11 cellular contexts compared by ENCODE assay signal in genomic region chrX:20361081-20361889, GRCh38.
DNase-seq lines count a peak whose midpoint lies in the region; ATAC-seq, FAIRE-seq and TF ChIP-seq lines count a peak whose summit lies in the region.
"Had no signal": no experiment of that assay in that cellular context is flagged by ENCODE, and none has a peak within 500 bp of the region (broad histone marks: within the 10 kb centered on the region; RNA-seq: fewer than 3 reads in every experiment).

No MANE protein-coding gene starts in this region.

- H3K4me2 ChIP-seq in A549, result peak overlapping the region; percentile 81

- no peaks in the 10 kb centered on the region for H3K36me3 ChIP-seq in CD8-positive, alpha-beta memory T cell (ENCODE audit: insufficient read depth, low read length)
- H3K36me3 ChIP-seq: BE2C had no signal

- DNase-seq in A549 (ENCODE audit: low read depth in 1 of 2, low spot score in 1 of 2) (peak in 1 of 2 experiments; percentile 53), M059J (ENCODE audit: low read depth) (peak; percentile 25), mesothelial cell of epicardium (ENCODE audit: low spot score in 2 of 2, unreplicated experiment in 2 of 2) (no peak), epidermal melanocyte (ENCODE audit: insufficient read length, low spot score) (no peak), NCI-H1694 (lab: John Stamatoyannopoulos, UW) (no peak)
- DNase-seq in CD8-positive, alpha-beta memory T cell, result no peak
- DNase-seq: BE2C had no signal

- no peak for TF ChIP-seq RAD21 in A549 (conservative IDR thresholded peaks at IDR 0.05 in 1 of 2, IDR thresholded peaks at IDR 0.05 in 1 of 2)

- no peak for TF ChIP-seq EP300 in A549 (IDR thresholded peaks at IDR 0.05)

- H3K27me3 Mint-ChIP-seq in dendritic cell treated with granulocyte-macrophage colony-stimulating factor and Interleukin-4, amounts not matched to agents 40 ng/mL and 50 ng/mL, for 4 days, result no peaks in the 10 kb centered on the region
- no peaks in the 10 kb centered on the region for H3K27me3 Mint-ChIP-seq in mesothelial cell of epicardium (ENCODE audit: low read depth)
- H3K27me3 Mint-ChIP-seq in CD8-positive, alpha-beta memory T cell, result peaks cover 0 to 7% of the 10 kb centered on the region in 2 donors
- H3K27me3 Mint-ChIP-seq: activated naive CD8-positive, alpha-beta T cell had no signal

- no peaks in the 10 kb centered on the region for H3K36me3 Mint-ChIP-seq in dendritic cell treated with granulocyte-macrophage colony-stimulating factor and Interleukin-4, amounts not matched to agents 40 ng/mL and 50 ng/mL, for 4 days (ENCODE audit: low read depth)
- H3K36me3 Mint-ChIP-seq in mesothelial cell of epicardium, result peaks cover 1% of the 10 kb centered on the region
- H3K36me3 Mint-ChIP-seq in CD8-positive, alpha-beta memory T cell, result no peaks in the 10 kb centered on the region
- H3K36me3 Mint-ChIP-seq: activated naive CD8-positive, alpha-beta T cell had no signal

- H3K4me1 Mint-ChIP-seq in dendritic cell treated with granulocyte-macrophage colony-stimulating factor and Interleukin-4, amounts not matched to agents 40 ng/mL and 50 ng/mL, for 4 days (ENCODE audit: low read depth), result peaks cover 25% of the 10 kb centered on the region
- H3K4me1 Mint-ChIP-seq in mesothelial cell of epicardium, result peaks cover 26% of the 10 kb centered on the region
- no peaks in the 10 kb centered on the region for H3K4me1 Mint-ChIP-seq in CD8-positive, alpha-beta memory T cell

- peaks cover 24% of the 10 kb centered on the region for H3K4me1 ChIP-seq in A549
- H3K4me1 ChIP-seq in CD8-positive, alpha-beta memory T cell (ENCODE audit: insufficient read depth, low read length), result no peaks in the 10 kb centered on the region
- H3K4me1 ChIP-seq: BE2C had no signal

- POLR2A ChIA-PET in A549 (lab: Yijun Ruan, JAX), result interaction anchor here (0.6 to 2.7 kb wide), 11 partner anchors 9 to 473 kb away, joined by 3 to 26 read pairs (median 5); partner anchors contain the start of gene RPS6KA3
- POLR2A ChIA-PET in CD8-positive, alpha-beta memory T cell (lab: Charles Lee), result no interaction called here

- peak overlapping the region; percentile 85 to 97 for H3K27ac ChIP-seq in A549
- H3K27ac ChIP-seq in CD8-positive, alpha-beta memory T cell (ENCODE audit: low read depth, low read length), result no peak overlapping the region

- no peak for TF ChIP-seq POLR2A in A549 (IDR thresholded peaks at IDR 0.05; ENCODE audit: low read length)

- peak overlapping the region; percentile 98 for H3K27ac Mint-ChIP-seq in dendritic cell treated with granulocyte-macrophage colony-stimulating factor and Interleukin-4, amounts not matched to agents 40 ng/mL and 50 ng/mL, for 4 days
- H3K27ac Mint-ChIP-seq in mesothelial cell of epicardium, result peak overlapping the region; percentile 93
- H3K27ac Mint-ChIP-seq in CD8-positive, alpha-beta memory T cell, result no peak overlapping the region
- H3K27ac Mint-ChIP-seq: activated naive CD8-positive, alpha-beta T cell had no signal

- no peaks in the 10 kb centered on the region for H3K9me3 Mint-ChIP-seq in dendritic cell treated with granulocyte-macrophage colony-stimulating factor and Interleukin-4, amounts not matched to agents 40 ng/mL and 50 ng/mL, for 4 days
- H3K9me3 Mint-ChIP-seq in mesothelial cell of epicardium, result peaks cover 51% of the 10 kb centered on the region
- no peaks in the 10 kb centered on the region for H3K9me3 Mint-ChIP-seq in CD8-positive, alpha-beta memory T cell

- H3K9me3 ChIP-seq in A549, result no peaks in the 10 kb centered on the region
- H3K9me3 ChIP-seq in CD8-positive, alpha-beta memory T cell (ENCODE audit: low read length), result no peaks in the 10 kb centered on the region
- H3K9me3 ChIP-seq: BE2C had no signal

- peak overlapping the region; percentile 26 for H3K4me3 ChIP-seq in A549
- H3K4me3 ChIP-seq in CD8-positive, alpha-beta memory T cell (ENCODE audit: low read length), result no peak overlapping the region

- no peaks in the 10 kb centered on the region for H3K27me3 ChIP-seq in CD8-positive, alpha-beta memory T cell (ENCODE audit: insufficient read depth, low read length, poor library complexity, severe bottlenecking)
- H3K27me3 ChIP-seq: BE2C had no signal

- FAIRE-seq in A549 (lab: Jason Lieb, UNC), result peak; percentile 92
- FAIRE-seq: GM12891 had no signal

- TF ChIP-seq CTCF in A549 (IDR thresholded peaks at IDR 0.05) (no peak), mesothelial cell of epicardium (IDR thresholded peaks at IDR 0.05; ENCODE audit: unreplicated experiment) (no peak)

- 16% methylated on average over 8 of the region's 8 CpGs for WGBS in A549 (ENCODE audit: missing lambda C conversion rate)

- CTCF ChIA-PET in A549 (lab: Yijun Ruan, JAX), result interaction anchor here (0.7 to 1.0 kb wide), 4 partner anchors 90 to 1235 kb away, joined by 3 to 4 read pairs (median 3); no protein-coding TSS in a partner anchor
- CTCF ChIA-PET in CD8-positive, alpha-beta memory T cell (lab: Charles Lee), result no interaction called here

- intact Hi-C loops in dendritic cell treated with granulocyte-macrophage colony-stimulating factor and Interleukin-4, amounts not matched to agents 40 ng/mL and 50 ng/mL, for 4 days (cut with micrococcal nuclease), result loop anchor here (5.0 to 10.0 kb wide), 2 partner anchors 46 to 94 kb away; partner anchors contain the start of gene RPS6KA3

- ATAC-seq in A549 (peak; percentile 61), GM19023 (IDR thresholded peaks at IDR 0.05; ENCODE audit: unreplicated experiment) (no peak)

- no peak overlapping the region for H3K4me3 Mint-ChIP-seq in dendritic cell treated with granulocyte-macrophage colony-stimulating factor and Interleukin-4, amounts not matched to agents 40 ng/mL and 50 ng/mL, for 4 days
- peak overlapping the region; percentile 33 for H3K4me3 Mint-ChIP-seq in mesothelial cell of epicardium
- H3K4me3 Mint-ChIP-seq in CD8-positive, alpha-beta memory T cell, result no peak overlapping the region
- H3K4me3 Mint-ChIP-seq: activated naive CD8-positive, alpha-beta T cell had no signal

TF ChIP-seq in A549, 52 proteins besides CTCF, POLR2A, EP300 and RAD21:
- TF ChIP-seq SMC3 (IDR thresholded peaks at IDR 0.05) (0 out of 3 replicates have a peak, but pooled peaks have one; percentile 9), CHD2 (IDR thresholded peaks at IDR 0.05; ENCODE audit: low read length, partially characterized antibody) (no peak), MYC (IDR thresholded peaks at IDR 0.05; ENCODE audit: borderline replicate concordance, low read length) (peak; percentile 23; the same call in 1 of the 2 replicates), CEBPB (IDR thresholded peaks at IDR 0.05) (peak; percentile 95 to 98), EHMT2 (IDR thresholded peaks at IDR 0.05; ENCODE audit: low read depth) (no peak), ATOH8 (CRISPR knock-in tag; IDR thresholded peaks at IDR 0.05; ENCODE audit: low read depth) (peak; percentile 77; the same call in 1 of the 2 replicates), HES2 (IDR thresholded peaks at IDR 0.05) (peak; percentile 20; the same call in 1 of the 2 replicates), JUNB (IDR thresholded peaks at IDR 0.05) (no peak), HDAC2 (IDR thresholded peaks at IDR 0.05) (no peak), JUN (IDR thresholded peaks at IDR 0.05) (0 out of 5 replicates have a peak, but pooled peaks of 1 of the 2 experiments have one; percentile 15), E2F6 (IDR thresholded peaks at IDR 0.05; ENCODE audit: borderline replicate concordance, low read depth) (peak; percentile 61; the same call in 1 of the 2 replicates), CHD4 (IDR thresholded peaks at IDR 0.05; ENCODE audit: borderline replicate concordance) (no peak), TFCP2L1 (CRISPR knock-in tag; IDR thresholded peaks at IDR 0.05) (0 out of 2 replicates have a peak, but pooled peaks have one; percentile 9), MAZ (IDR thresholded peaks at IDR 0.05; ENCODE audit: borderline replicate concordance, low read depth, low read length) (no peak), HOXB5 (CRISPR knock-in tag; IDR thresholded peaks at IDR 0.05) (0 out of 2 replicates have a peak, but pooled peaks have one; percentile 34), BCL3 (IDR thresholded peaks at IDR 0.05) (no peak), ZNF302 (CRISPR knock-in tag; IDR thresholded peaks at IDR 0.05) (peak; percentile 46; the same call in 1 of the 2 replicates), CBX2 (IDR thresholded peaks at IDR 0.05; ENCODE audit: borderline replicate concordance, low read depth) (no peak), MAX (IDR thresholded peaks at IDR 0.05) (peak; percentile 89), ZC3H11A (IDR thresholded peaks at IDR 0.05) (no peak)
TF ChIP-seq in A549: peak in this region for 11.

Comparison
In these comparisons a context has a peak if more than half of its experiments do, and no peak if none do; other contexts are left out.
1. H3K27ac Mint-ChIP-seq: peak in dendritic cell treated with granulocyte-macrophage colony-stimulating factor and Interleukin-4, amounts not matched to agents 40 ng/mL and 50 ng/mL, for 4 days (single experiment) and mesothelial cell of epicardium (single experiment); none in CD8-positive, alpha-beta memory T cell (0 of 8).